In the genomic region with DNA sequence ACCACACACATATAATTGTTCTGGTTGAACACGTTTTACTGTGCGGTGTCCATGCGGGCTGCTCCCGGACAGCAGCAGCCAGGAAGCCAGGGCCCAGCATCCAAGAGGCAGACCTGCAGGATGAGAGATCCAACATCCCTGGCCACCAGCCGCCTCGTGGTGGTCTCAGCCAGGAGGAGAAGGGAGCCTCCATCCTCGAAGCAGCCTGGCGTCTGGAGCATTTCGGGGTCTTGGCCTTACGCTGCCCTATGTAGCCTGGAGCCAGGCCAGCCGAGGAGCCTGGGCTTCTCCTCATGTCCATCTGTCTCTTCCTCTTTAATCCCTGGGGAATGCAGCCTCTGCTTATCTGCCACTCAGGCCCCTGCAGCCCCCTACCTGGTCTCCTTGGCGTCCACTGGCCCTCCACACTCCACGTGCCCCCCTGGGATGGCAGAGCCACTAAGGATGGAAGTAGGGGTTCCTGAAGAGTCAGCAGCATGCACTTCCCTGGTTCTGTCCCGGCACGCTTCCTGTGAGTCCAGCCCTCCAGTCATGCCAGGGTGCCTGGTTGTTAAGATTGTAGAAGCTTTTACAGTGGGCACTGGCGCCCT, we compare ENCODE assay signal across 23 cellular contexts.
DNase-seq lines count a peak whose midpoint lies in the region; ATAC-seq and TF ChIP-seq lines count a peak whose summit lies in the region.
"Had no signal": no experiment of that assay in that cellular context is flagged by ENCODE, and none has a peak within 500 bp of the region (broad histone marks: within the 10 kb centered on the region; RNA-seq: fewer than 3 reads in every experiment).

No MANE protein-coding gene starts in this region.

- H2AK5ac ChIP-seq in IMR-90 (ENCODE audit: low read depth, low read length): no peak overlapping the region
- no peak overlapping the region for H2AK5ac ChIP-seq in mesendoderm (ENCODE audit: low read length)

- no peak overlapping the region for H3K14ac ChIP-seq in IMR-90 (replicated peaks; ENCODE audit: low read depth, low read length)

- intact Hi-C loops in IMR-90 (cut with micrococcal nuclease): no loop called here
- intact Hi-C loops in activated CD8-positive, alpha-beta T cell treated with anti-CD3 and anti-CD28 coated beads for 36 hours (cut with micrococcal nuclease): no loop called here

- 0 out of 2 replicates have a peak overlapping the region, but pooled peaks have one; percentile 59 for H3K27ac Mint-ChIP-seq in GM23338
- H3K27ac Mint-ChIP-seq in neural progenitor cell: peak overlapping the region; percentile 89
- peak overlapping the region; percentile 27 for H3K27ac Mint-ChIP-seq in stimulated activated naive B cell treated with anti-CD40 and anti-IgM and Interleukin-4, amounts not matched to agents 10 μg/mL and 1 μg/mL and 100 μg/mL, for 72 hours
- no peak overlapping the region for H3K27ac Mint-ChIP-seq in activated CD8-positive, alpha-beta T cell treated with anti-CD3 and anti-CD28 coated beads for 36 hours
- H3K27ac Mint-ChIP-seq: CD4-positive, alpha-beta T cell; HFFc6; IgD-negative memory B cell had no signal

- H3K4me1 Mint-ChIP-seq in GM23338 (peaks cover 18% of the 10 kb centered on the region), neural progenitor cell (peaks cover 12% of the 10 kb centered on the region)
- peaks cover 27 to 30% of the 10 kb centered on the region in 2 donors for H3K4me1 Mint-ChIP-seq in stimulated activated naive B cell treated with anti-CD40 and anti-IgM and Interleukin-4, amounts not matched to agents 10 μg/mL and 1 μg/mL and 100 μg/mL, for 72 hours
- H3K4me1 Mint-ChIP-seq in activated CD8-positive, alpha-beta T cell treated with anti-CD3 and anti-CD28 coated beads for 36 hours (ENCODE audit: low read depth): no peaks in the 10 kb centered on the region

- no peak overlapping the region for H3K4me3 Mint-ChIP-seq in GM23338
- no peak overlapping the region for H3K4me3 Mint-ChIP-seq in neural progenitor cell
- no peak overlapping the region for H3K4me3 Mint-ChIP-seq in stimulated activated naive B cell treated with anti-CD40 and anti-IgM and Interleukin-4, amounts not matched to agents 10 μg/mL and 1 μg/mL and 100 μg/mL, for 72 hours
- H3K4me3 Mint-ChIP-seq in activated CD8-positive, alpha-beta T cell treated with anti-CD3 and anti-CD28 coated beads for 36 hours: no peak overlapping the region
- H3K4me3 Mint-ChIP-seq: CD4-positive, alpha-beta T cell; HFFc6; IgD-negative memory B cell had no signal

- no peaks in the 10 kb centered on the region for H4K20me1 ChIP-seq in GM23338 (replicated peaks; ENCODE audit: insufficient read depth)
- peaks cover 29% of the 10 kb centered on the region for H4K20me1 ChIP-seq in IMR-90 (ENCODE audit: insufficient read depth, low read length)
- H4K20me1 ChIP-seq in neural progenitor cell (ENCODE audit: low read depth): no peaks in the 10 kb centered on the region

- peak overlapping the region; percentile 66 for H2AK9ac ChIP-seq in IMR-90 (replicated peaks; ENCODE audit: low read depth, low read length, poor library complexity)

- no TSS peak for BruUV-seq in IMR-90 (replicated peaks; lab: Mats Ljungman, UMichigan)

- H3K36me3 ChIP-seq in GM23338 (ENCODE audit: insufficient read depth) (no peaks in the 10 kb centered on the region), IMR-90 (ENCODE audit: control insufficient read depth, insufficient read depth, low read length) (no peaks in the 10 kb centered on the region; the same call in 1 of the 2 replicates), neural progenitor cell (no peaks in the 10 kb centered on the region), mesendoderm (ENCODE audit: control insufficient read depth, insufficient read depth, low read length) (no peaks in the 10 kb centered on the region)

- H3K27me3 ChIP-seq in GM23338 (ENCODE audit: insufficient read depth): no peaks in the 10 kb centered on the region
- no peaks in the 10 kb centered on the region for H3K27me3 ChIP-seq in IMR-90 (ENCODE audit: control insufficient read depth, insufficient read depth, low read length)
- no peaks in the 10 kb centered on the region for H3K27me3 ChIP-seq in neural progenitor cell
- no peaks in the 10 kb centered on the region for H3K27me3 ChIP-seq in mesendoderm (ENCODE audit: insufficient read depth, low read length, poor library complexity)
- H3K27me3 ChIP-seq: BLaER1 treated with 17β-estradiol and CSF1 and Interleukin-3, amounts not matched to agents 10 nM and 100 nM had no signal

- H2AFZ ChIP-seq in GM23338 (no peak overlapping the region), IMR-90 (replicated peaks; ENCODE audit: low read length, poor library complexity) (no peak overlapping the region), neural progenitor cell (replicated peaks) (no peak overlapping the region)

- H3K23ac ChIP-seq in IMR-90 (ENCODE audit: low read depth, low read length) (no peak overlapping the region), mesendoderm (ENCODE audit: low read length) (no peak overlapping the region)

- no peaks in the 10 kb centered on the region for H3K9me2 ChIP-seq in GM23338 (ENCODE audit: insufficient read depth)

- H3K9me1 ChIP-seq in IMR-90 (ENCODE audit: insufficient read depth, low read length): peaks cover 10% of the 10 kb centered on the region

- CTCF ChIA-PET in IMR-90 (lab: Yijun Ruan, JAX): no interaction called here
- CTCF ChIA-PET in activated CD8-positive, alpha-beta T cell treated with anti-CD3 and anti-CD28 coated beads for 36 hours (lab: Charles Lee): interaction anchor here (0.6 kb wide), 1 partner anchor 645 kb away, joined by 3 read pairs; no protein-coding TSS in a partner anchor

- 100% methylated on average over 4 of the region's 16 CpGs; no CpG with 5 or more reads in 1 of the 2 experiments for WGBS in IMR-90 (ENCODE audit: extremely low coverage in 2 of 2, insufficient read length in 1 of 2), 2 experiments
- WGBS in mesendoderm (ENCODE audit: extremely low coverage, insufficient coverage, low lambda C conversion rate): no CpG with 5 or more reads among the region's 16 CpGs

- DNase-seq in GM23338 (ENCODE audit: low spot score) (no peak), IMR-90 (no peak), neural progenitor cell (ENCODE audit: low spot score) (no peak), mesendoderm (no peak)
- DNase-seq in stimulated activated naive B cell treated with anti-CD40 and anti-IgM and Interleukin-4, amounts not matched to agents 10 μg/mL and 1 μg/mL and 100 μg/mL, for 72 hours: no peak
- no peak for DNase-seq in activated CD8-positive, alpha-beta T cell treated with anti-CD3 and anti-CD28 coated beads for 36 hours
- DNase-seq: AML-193; CD4-positive, alpha-beta T cell; H7; HFFc6; MM.1S; NCI-H2029; NCI-H446; NCI-H526; NCI-H82; NK-92 treated with Interleukin-12 subunit alpha and Interleukin-12 subunit beta, amount 100 ng/mL, for 24 hours; RPMI8226; SHP77 had no signal

- no peak for TF ChIP-seq RAD21 in IMR-90 (IDR thresholded peaks at IDR 0.05; ENCODE audit: low read length)

- H3K27ac ChIP-seq in GM23338 (ENCODE audit: low read depth) (no peak overlapping the region), IMR-90 (ENCODE audit: insufficient read depth, low read length) (no peak overlapping the region), neural progenitor cell (no peak overlapping the region), mesendoderm (ENCODE audit: low read depth, low read length) (no peak overlapping the region)
- H3K27ac ChIP-seq: A549; BLaER1 treated with 17β-estradiol and CSF1 and Interleukin-3, amounts not matched to agents 10 nM and 100 nM; KMS-11 had no signal

- H3K79me2 ChIP-seq in GM23338 (replicated peaks; ENCODE audit: insufficient read depth): no peaks in the 10 kb centered on the region
- H3K79me2 ChIP-seq in neural progenitor cell (ENCODE audit: low read depth): no peaks in the 10 kb centered on the region
- no peaks in the 10 kb centered on the region for H3K79me2 ChIP-seq in mesendoderm (ENCODE audit: control insufficient read depth, insufficient read depth, low read length)

- H3F3A ChIP-seq in GM23338 (replicated peaks; ENCODE audit: low read depth) (no peaks in the 10 kb centered on the region), neural progenitor cell (ENCODE audit: low read depth) (no peaks in the 10 kb centered on the region)

- TF ChIP-seq CTCF in GM23338 (conservative IDR thresholded peaks at IDR 0.05; ENCODE audit: low read depth in 2 of 2) (no peak), IMR-90 (conservative IDR thresholded peaks at IDR 0.05; ENCODE audit: low read depth, low read length) (no peak), neural progenitor cell (IDR thresholded peaks at IDR 0.05) (no peak)
- TF ChIP-seq CTCF in activated CD8-positive, alpha-beta T cell treated with anti-CD3 and anti-CD28 coated beads for 36 hours (IDR thresholded peaks at IDR 0.05): no peak

- H3K56ac ChIP-seq in IMR-90 (ENCODE audit: extremely low read depth, insufficient read depth, low read length): no peak overlapping the region
- H3K56ac ChIP-seq in mesendoderm (ENCODE audit: low read length): no peak overlapping the region

- H2BK120ac ChIP-seq in IMR-90 (ENCODE audit: low read depth, low read length) (no peak overlapping the region), mesendoderm (ENCODE audit: low read depth, low read length) (no peak overlapping the region)

- H2BK20ac ChIP-seq in IMR-90 (ENCODE audit: low read depth, low read length): no peak overlapping the region

- H3K4me3 ChIP-seq in GM23338 (no peak overlapping the region), IMR-90 (ENCODE audit: insufficient read depth, low read depth, low read length) (no peak overlapping the region), neural progenitor cell (no peak overlapping the region), mesendoderm (ENCODE audit: low read length) (no peak overlapping the region)
- H3K4me3 ChIP-seq: A549; BLaER1 treated with 17β-estradiol and CSF1 and Interleukin-3, amounts not matched to agents 10 nM and 100 nM had no signal

- H3K9ac ChIP-seq in IMR-90 (ENCODE audit: low read depth, low read length) (no peak overlapping the region), neural progenitor cell (no peak overlapping the region), mesendoderm (ENCODE audit: low read length) (no peak overlapping the region)
- H3K9ac ChIP-seq: BLaER1 treated with 17β-estradiol and CSF1 and Interleukin-3, amounts not matched to agents 10 nM and 100 nM; KMS-11 had no signal

- H4K8ac ChIP-seq in IMR-90 (ENCODE audit: low read depth in 2 of 2, low read length in 2 of 2) (no peak overlapping the region), mesendoderm (ENCODE audit: low read depth, low read length) (no peak overlapping the region)

- H3K18ac ChIP-seq in IMR-90 (ENCODE audit: low read depth, low read length) (no peak overlapping the region), mesendoderm (ENCODE audit: low read length) (no peak overlapping the region)

- no peaks in the 10 kb centered on the region for H3K9me3 ChIP-seq in IMR-90 (ENCODE audit: control insufficient read depth, insufficient read depth, low read length)
- no peaks in the 10 kb centered on the region for H3K9me3 ChIP-seq in neural progenitor cell (ENCODE audit: low read depth)
- H3K9me3 ChIP-seq: A549 had no signal

- POLR2A ChIA-PET in IMR-90 (lab: Charles Lee; ENCODE audit: unreplicated experiment): no interaction called here
- POLR2A ChIA-PET in activated CD8-positive, alpha-beta T cell treated with anti-CD3 and anti-CD28 coated beads for 36 hours (lab: Charles Lee): no interaction called here

- no peaks in the 10 kb centered on the region for H3K4me1 ChIP-seq in GM23338 (ENCODE audit: insufficient read depth)
- H3K4me1 ChIP-seq in IMR-90 (ENCODE audit: control insufficient read depth, insufficient read depth, low read length): peaks cover 8% of the 10 kb centered on the region
- no peaks in the 10 kb centered on the region for H3K4me1 ChIP-seq in neural progenitor cell
- no peaks in the 10 kb centered on the region for H3K4me1 ChIP-seq in mesendoderm (ENCODE audit: control insufficient read depth, low read depth, low read length)
- H3K4me1 ChIP-seq: A549 had no signal

- H2BK5ac ChIP-seq in IMR-90 (ENCODE audit: low read depth, low read length, poor library complexity, severe bottlenecking) (no peak overlapping the region), mesendoderm (ENCODE audit: low read length) (no peak overlapping the region)

- H3K9me3 Mint-ChIP-seq in GM23338: peaks cover 16% of the 10 kb centered on the region
- H3K9me3 Mint-ChIP-seq in neural progenitor cell: peaks cover 8% of the 10 kb centered on the region
- peaks cover 19 to 21% of the 10 kb centered on the region in 2 donors for H3K9me3 Mint-ChIP-seq in stimulated activated naive B cell treated with anti-CD40 and anti-IgM and Interleukin-4, amounts not matched to agents 10 μg/mL and 1 μg/mL and 100 μg/mL, for 72 hours
- H3K9me3 Mint-ChIP-seq in activated CD8-positive, alpha-beta T cell treated with anti-CD3 and anti-CD28 coated beads for 36 hours: peaks cover 5% of the 10 kb centered on the region
- H3K9me3 Mint-ChIP-seq: CD4-positive, alpha-beta T cell; HFFc6 had no signal

- H3K4ac ChIP-seq in IMR-90 (ENCODE audit: low read depth, low read length) (no peak overlapping the region), mesendoderm (ENCODE audit: low read depth, low read length) (no peak overlapping the region)

- in situ Hi-C loops in IMR-90 (cut with MboI; ENCODE audit: low sequenced_read_pairs): no loop called here

- H3K36me3 Mint-ChIP-seq in GM23338 (ENCODE audit: low read depth) (peaks cover 15% of the 10 kb centered on the region), neural progenitor cell (no peaks in the 10 kb centered on the region)
- peaks cover 47 to 66% of the 10 kb centered on the region in 2 donors for H3K36me3 Mint-ChIP-seq in stimulated activated naive B cell treated with anti-CD40 and anti-IgM and Interleukin-4, amounts not matched to agents 10 μg/mL and 1 μg/mL and 100 μg/mL, for 72 hours
- peaks cover 11% of the 10 kb centered on the region for H3K36me3 Mint-ChIP-seq in activated CD8-positive, alpha-beta T cell treated with anti-CD3 and anti-CD28 coated beads for 36 hours (ENCODE audit: low read depth)

- dilution Hi-C loops in IMR-90 (cut with HindIII; ENCODE audit: low sequenced_read_pairs, unreplicated experiment): no loop called here

- H2BK15ac ChIP-seq in IMR-90 (ENCODE audit: low read depth, low read length) (no peak overlapping the region), mesendoderm (replicated peaks; ENCODE audit: low read depth) (no peak overlapping the region)

- TF ChIP-seq POLR2A in IMR-90 (IDR thresholded peaks at IDR 0.05; ENCODE audit: low read depth, low read length): no peak

- ATAC-seq in GM23338 (no peak), IMR-90 (ENCODE audit: low read depth) (no peak), HG02588 (IDR thresholded peaks at IDR 0.05; ENCODE audit: unreplicated experiment) (no peak)
- ATAC-seq in stimulated activated naive B cell treated with anti-CD40 and anti-IgM and Interleukin-4, amounts not matched to agents 10 μg/mL and 1 μg/mL and 100 μg/mL, for 72 hours (replicated peaks): no peak
- no peak for ATAC-seq in activated CD8-positive, alpha-beta T cell treated with anti-CD3 and anti-CD28 coated beads for 36 hours
- ATAC-seq: A549 had no signal

- H4K5ac ChIP-seq in IMR-90 (ENCODE audit: low read depth, low read length): no peak overlapping the region
- no peak overlapping the region for H4K5ac ChIP-seq in mesendoderm (ENCODE audit: low read length)

- no peak overlapping the region for H4K91ac ChIP-seq in IMR-90 (ENCODE audit: insufficient read depth, low read depth, low read length)

- H3K27me3 Mint-ChIP-seq in GM23338 (ENCODE audit: insufficient read depth, low read depth, poor library complexity) (no peaks in the 10 kb centered on the region), neural progenitor cell (ENCODE audit: insufficient read depth, low read depth) (peaks cover 5% of the 10 kb centered on the region)
- no peaks in the 10 kb centered on the region for H3K27me3 Mint-ChIP-seq in stimulated activated naive B cell treated with anti-CD40 and anti-IgM and Interleukin-4, amounts not matched to agents 10 μg/mL and 1 μg/mL and 100 μg/mL, for 72 hours
- no peaks in the 10 kb centered on the region for H3K27me3 Mint-ChIP-seq in activated CD8-positive, alpha-beta T cell treated with anti-CD3 and anti-CD28 coated beads for 36 hours
- H3K27me3 Mint-ChIP-seq: CD4-positive, alpha-beta T cell; IgD-negative memory B cell had no signal

- H3K79me1 ChIP-seq in IMR-90 (ENCODE audit: low read depth in 1 of 2, low read length in 2 of 2): peaks cover 0 to 22% of the 10 kb centered on the region in 2 experiments; a peak in 2 of 4 replicates
- H3K79me1 ChIP-seq in mesendoderm (ENCODE audit: low read length): no peaks in the 10 kb centered on the region

- no peak overlapping the region for H3K4me2 ChIP-seq in GM23338
- H3K4me2 ChIP-seq in IMR-90 (ENCODE audit: low read depth, low read length): no peak overlapping the region
- H3K4me2 ChIP-seq in neural progenitor cell: no peak overlapping the region
- H3K4me2 ChIP-seq in mesendoderm (ENCODE audit: low read length): no peak overlapping the region
- H3K4me2 ChIP-seq: A549; BLaER1 treated with 17β-estradiol and CSF1 and Interleukin-3, amounts not matched to agents 10 nM and 100 nM; KMS-11 had no signal
